In genomic region chr17:7240375-7240774, GRCh38 we compare ENCODE assay signal across 8 cellular contexts. TPM values are rescaled to one million over a fixed set of nuclear protein-coding genes. Genes with fewer than 3 reads are reported as not detected.
A peak's percentile ranks its signal among the peaks of the same experiment; 100 is the strongest.
DNase-seq lines count a peak whose midpoint lies in the region; ATAC-seq and TF ChIP-seq lines count a peak whose summit lies in the region.

No MANE protein-coding gene starts in this region.

- H4K20me1 ChIP-seq in OCI-LY7 (ENCODE audit: insufficient read depth, low read length), result 0 out of 2 replicates have a peak, but pooled peaks cover 8% of the 10 kb centered on the region

- TF ChIP-seq CTCF in GM06990 (IDR thresholded peaks at IDR 0.05; ENCODE audit: insufficient read depth, low read length, poor library complexity, severe bottlenecking) (no peak), OCI-LY7 (conservative IDR thresholded peaks at IDR 0.05; ENCODE audit: low read length) (no peak)

- peaks cover 52% of the 10 kb centered on the region for H3K4me1 ChIP-seq in OCI-LY7 (ENCODE audit: insufficient read depth, low read length, poor library complexity, severe bottlenecking)
- peaks cover 7% of the 10 kb centered on the region for H3K4me1 ChIP-seq in endocrine pancreas (ENCODE audit: control insufficient read depth, insufficient read depth, low read length)

- no peaks in the 10 kb centered on the region for H3K9me2 ChIP-seq in OCI-LY7 (ENCODE audit: insufficient read depth, low read length)

- no peak overlapping the region for H2AFZ ChIP-seq in OCI-LY7 (ENCODE audit: low read length)

- H3K4me2 ChIP-seq in OCI-LY7 (ENCODE audit: low read length), result peak overlapping the region; percentile 93

- intact Hi-C loops in OCI-LY7 (cut with micrococcal nuclease; ENCODE audit: unreplicated experiment), result loop anchor here (5.0 kb wide), 1 partner anchor 332 kb away; no protein-coding TSS in a partner anchor

- CTCF ChIA-PET in OCI-LY7 (lab: Charles Lee; ENCODE audit: unreplicated experiment), result no interaction called here

- no peak for ATAC-seq in GM19328 (IDR thresholded peaks at IDR 0.05; ENCODE audit: unreplicated experiment)
- no peak for ATAC-seq in GM21367 (IDR thresholded peaks at IDR 0.05; ENCODE audit: unreplicated experiment)

- H3K9me3 ChIP-seq in OCI-LY7 (ENCODE audit: low read length) (no peaks in the 10 kb centered on the region), endocrine pancreas (ENCODE audit: control insufficient read depth, low read length) (no peaks in the 10 kb centered on the region)

- peak overlapping the region; percentile 98 for H3K9ac ChIP-seq in endocrine pancreas (ENCODE audit: control insufficient read depth, insufficient read depth, low read length)

- DNase-seq in GM06990 (ENCODE audit: extremely low read depth, insufficient read length) (no peak), OCI-LY7 (ENCODE audit: low spot score) (no peak), pons (ENCODE audit: low spot score) (peak; percentile 83), SW 1271 (lab: John Stamatoyannopoulos, UW) (no peak), 8988T (no peak)

- no TSS peak for BruUV-seq in OCI-LY7 (replicated peaks; lab: Mats Ljungman, UMichigan)

- H3K36me3 ChIP-seq in GM06990 (ENCODE audit: control insufficient read depth, insufficient read depth, low read length) (peaks cover 17% of the 10 kb centered on the region), OCI-LY7 (ENCODE audit: insufficient read depth, low read length) (peaks cover 60% of the 10 kb centered on the region), endocrine pancreas (ENCODE audit: control insufficient read depth, insufficient read depth, low read length) (peaks cover 3% of the 10 kb centered on the region)

- peaks cover 30% of the 10 kb centered on the region for H3K79me2 ChIP-seq in OCI-LY7 (ENCODE audit: insufficient read depth, low read depth, low read length)

- H3K4me3 ChIP-seq in GM06990 (replicated peaks; ENCODE audit: low read depth, low read length) (0 out of 2 replicates have a peak overlapping the region, but pooled peaks have one; percentile 52), OCI-LY7 (ENCODE audit: low read depth, low read length, poor library complexity, severe bottlenecking) (peak overlapping the region; percentile 86), endocrine pancreas (ENCODE audit: control insufficient read depth, insufficient read depth, low read length) (peak overlapping the region; percentile 77)

- H3K27ac ChIP-seq in OCI-LY7 (ENCODE audit: low read depth, low read length, poor library complexity, severe bottlenecking), result peak overlapping the region; percentile 72

- POLR2A ChIA-PET in OCI-LY7 (lab: Charles Lee), result interaction anchor here (1.0 to 1.3 kb wide), 2 partner anchors 8 to 10 kb away, joined by 3 read pairs; no protein-coding TSS in a partner anchor

- H3K27me3 ChIP-seq in GM06990 (replicated peaks; ENCODE audit: control insufficient read depth, insufficient read depth, low read length) (no peaks in the 10 kb centered on the region), endocrine pancreas (ENCODE audit: control insufficient read depth, insufficient read depth, low read length) (no peaks in the 10 kb centered on the region)

RNA-seq across cellular contexts. Expression of gene PHF23, which starts 1.1 kb away (rescaled TPM):
- total RNA-seq in OCI-LY7 (2014; rRNA removed; shearing (Covaris generic)), result 47.7 and 50.8 TPM in 2 replicates
- total RNA-seq in OCI-LY7 (2022), result 36.5 and 43.3 TPM in 2 replicates

RNA-seq across cellular contexts. Expression of gene GABARAP, which starts 1.9 kb away (rescaled TPM):
- 106 and 128 TPM in 2 replicates for total RNA-seq in OCI-LY7 (2014; rRNA removed; shearing (Covaris generic))
- 199 and 207 TPM in 2 replicates for total RNA-seq in OCI-LY7 (2022)

RNA-seq across cellular contexts. Expression of gene DVL2, which starts 6.1 kb away (rescaled TPM):
- 84.3 and 98.8 TPM in 2 replicates for total RNA-seq in OCI-LY7 (2014; rRNA removed; shearing (Covaris generic))
- total RNA-seq in OCI-LY7 (2022), result 99.9 and 100 TPM in 2 replicates

RNA-seq across cellular contexts. Expression of gene CTDNEP1, which starts 11.2 kb away (rescaled TPM):
- total RNA-seq in OCI-LY7 (2014; rRNA removed; shearing (Covaris generic)), result 52.1 and 53.2 TPM in 2 replicates
- 161 and 173 TPM in 2 replicates for total RNA-seq in OCI-LY7 (2022)

RNA-seq across cellular contexts. Expression of gene ELP5, which starts 11.6 kb away (rescaled TPM):
- total RNA-seq in OCI-LY7 (2014; rRNA removed; shearing (Covaris generic)), result 71.7 and 84.6 TPM in 2 replicates
- 96.8 and 97.3 TPM in 2 replicates for total RNA-seq in OCI-LY7 (2022)
